ENCODE assay signal across 18 cellular contexts in the genomic region with DNA sequence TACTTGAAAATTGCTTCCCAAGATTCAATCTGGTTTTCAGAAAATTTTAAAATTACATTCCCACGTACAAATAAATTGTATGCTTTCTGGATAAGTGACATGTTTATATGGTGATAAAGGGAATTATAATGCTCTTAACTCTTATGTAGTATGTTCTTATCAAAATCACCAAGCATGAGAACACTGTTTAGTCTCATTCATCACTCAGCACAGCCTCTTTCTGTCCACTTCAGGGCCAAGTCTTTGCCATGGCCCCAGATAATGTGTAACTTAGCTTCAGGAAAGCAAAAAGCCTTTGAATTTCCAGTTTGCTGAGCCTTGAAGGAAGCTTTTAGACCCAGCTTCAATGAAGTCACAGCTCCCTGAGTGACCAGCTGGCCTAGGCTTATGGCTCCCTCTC. TPM values are rescaled to one million over a fixed set of nuclear protein-coding genes. Genes with fewer than 3 reads are reported as not detected.
"Had no signal": no experiment of that assay in that cellular context is flagged by ENCODE, and none has a peak within 500 bp of the region (broad histone marks: within the 10 kb centered on the region; RNA-seq: fewer than 3 reads in every experiment).

No MANE protein-coding gene starts in this region.

RNA-seq across cellular contexts. Expression of a gene that starts 30.6 kb away (rescaled TPM):
- total RNA-seq: activated CD4-positive, alpha-beta T cell treated with anti-CD3 and anti-CD28 coated beads for 36 hours; activated CD8-positive, alpha-beta memory T cell treated with anti-CD3 and anti-CD28 coated beads, Interleukin-2, amount 10 ng/mL, durations not matched to agents 7 days and 5 days; activated CD8-positive, alpha-beta T cell treated with anti-CD3 and anti-CD28 coated beads, Interleukin-2, amount 10 ng/mL, durations not matched to agents 7 days and 5 days; activated T-helper 2 cell treated with anti-CD3 and anti-CD28 coated beads, Interferon-gamma antibody, Interleukin-2, Interleukin-4, amounts not matched to agents 10 μg/mL and 5 μg/mL and 100 μg/mL, durations not matched to agents 14 hours and 24 hours and 36 hours; body of pancreas; cardiac septum; esophagus squamous epithelium; glomerular endothelial cell; lung; naive thymus-derived CD4-positive, alpha-beta T cell; neural crest cell; pancreas; psoas muscle; spleen; T-helper 1 cell treated with Interleukin-12 subunit alpha and Interleukin-12 subunit beta and Interleukin-4 antibody, amounts not matched to agents 30 ng/mL and 1 ng/mL, for 36 hours; temporal lobe; transverse colon; vagina had no signal
- polyA plus RNA-seq: naive thymus-derived CD4-positive, alpha-beta T cell; spleen had no signal

RNA-seq across cellular contexts. Expression of a gene that starts 45.1 kb away (rescaled TPM):
- total RNA-seq: activated CD4-positive, alpha-beta T cell treated with anti-CD3 and anti-CD28 coated beads for 36 hours; activated CD8-positive, alpha-beta memory T cell treated with anti-CD3 and anti-CD28 coated beads, Interleukin-2, amount 10 ng/mL, durations not matched to agents 7 days and 5 days; activated CD8-positive, alpha-beta T cell treated with anti-CD3 and anti-CD28 coated beads, Interleukin-2, amount 10 ng/mL, durations not matched to agents 7 days and 5 days; activated T-helper 2 cell treated with anti-CD3 and anti-CD28 coated beads, Interferon-gamma antibody, Interleukin-2, Interleukin-4, amounts not matched to agents 10 μg/mL and 5 μg/mL and 100 μg/mL, durations not matched to agents 14 hours and 24 hours and 36 hours; body of pancreas; cardiac septum; esophagus squamous epithelium; glomerular endothelial cell; lung; naive thymus-derived CD4-positive, alpha-beta T cell; neural crest cell; pancreas; psoas muscle; spleen; T-helper 1 cell treated with Interleukin-12 subunit alpha and Interleukin-12 subunit beta and Interleukin-4 antibody, amounts not matched to agents 30 ng/mL and 1 ng/mL, for 36 hours; temporal lobe; transverse colon; vagina had no signal
- polyA plus RNA-seq: lung; naive thymus-derived CD4-positive, alpha-beta T cell; pancreas; psoas muscle; spleen had no signal
